Comparison of ENCODE assay signal across 9 cellular contexts in genomic region chr2:70480468-70480867, GRCh38.
"Had no signal": no experiment of that assay in that cellular context is flagged by ENCODE, and none has a peak within 500 bp of the region (broad histone marks: within the 10 kb centered on the region; RNA-seq: fewer than 3 reads in every experiment).

No MANE protein-coding gene starts in this region.

- H3K4me3 ChIP-seq: colonic mucosa, gastroesophageal sphincter, pancreas had no signal

- H3K36me3 ChIP-seq: colonic mucosa, gastroesophageal sphincter, pancreas had no signal

- H3K9me3 ChIP-seq: colonic mucosa, pancreas had no signal

- H3K27me3 ChIP-seq: colonic mucosa, pancreas had no signal

- H3K27ac ChIP-seq: colonic mucosa, gastroesophageal sphincter, pancreas had no signal

- ATAC-seq: gastroesophageal sphincter, left ventricle myocardium superior, pancreas had no signal

- H3K4me1 ChIP-seq: colonic mucosa, gastroesophageal sphincter, pancreas had no signal

- DNase-seq: activated CD4-positive, CD25-positive, alpha-beta regulatory T cell; activated naive CD4-positive, alpha-beta T cell treated with anti-CD3 and anti-CD28 coated beads, Interleukin-2, amount 10 ng/mL, durations not matched to agents 7 days and 5 days; colonic mucosa; effector CD8-positive, alpha-beta T cell; kidney; left ventricle myocardium superior; pancreas; stimulated activated CD4-positive, alpha-beta T cell treated with anti-CD3 and anti-CD28 coated beads, Interleukin-4, amount 100 ng/mL, for 24 hours had no signal
